27 cellular contexts compared by ENCODE assay signal in genomic region chr7:68280931-68281330, GRCh38.
"Had no signal": no experiment of that assay in that cellular context is flagged by ENCODE, and none has a peak within 500 bp of the region (broad histone marks: within the 10 kb centered on the region; RNA-seq: fewer than 3 reads in every experiment).

No MANE protein-coding gene starts in this region.

- H2AFZ ChIP-seq: parathyroid adenoma had no signal

- H3K9me3 ChIP-seq: ovary, right lobe of liver, suprapubic skin, testis, tibial artery, upper lobe of right lung, uterus had no signal

- H3K36me3 ChIP-seq: ovary, right lobe of liver, sigmoid colon, suprapubic skin, tibial artery, transverse colon, upper lobe of right lung, uterus had no signal

- ATAC-seq: naive thymus-derived CD8-positive, alpha-beta T cell; natural killer cell treated with Interleukin-12 subunit alpha and Interleukin-12 subunit beta and Interleukin-15 and Interleukin-18, amount 100 ng/mL, for 72 hours; psoas muscle; right cardiac atrium; stimulated activated memory B cell treated with anti-CD40 and anti-IgM and Interleukin-4, amounts not matched to agents 10 μg/mL and 1 μg/mL and 100 μg/mL, for 72 hours; stimulated activated naive CD8-positive, alpha-beta T cell treated with anti-CD3 and anti-CD28 coated beads, Interleukin-15, amount 100 ng/mL, for 72 hours; stimulated activated naive CD8-positive, alpha-beta T cell treated with anti-CD3 and anti-CD28 coated beads, Interleukin-15, Interleukin-2, amounts not matched to agents 100 U/mL and 50 U/mL, for 24 hours; upper lobe of right lung had no signal

- H3K79me2 ChIP-seq: parathyroid adenoma had no signal

- DNase-seq: naive thymus-derived CD8-positive, alpha-beta T cell; nephron progenitor cell; occipital lobe; ovary; posterior cingulate gyrus; psoas muscle; right cardiac atrium; right lobe of liver; sigmoid colon; small intestine; stimulated activated CD4-positive, alpha-beta T cell treated with anti-CD3 and anti-CD28 coated beads, Interleukin-1b, Interleukin-23, amount 100 ng/mL, for 48 hours; stimulated activated CD4-positive, alpha-beta T cell treated with anti-CD3 and anti-CD28 coated beads, Interleukin-4, amount 100 ng/mL, for 1 hour; stimulated activated CD4-positive, alpha-beta T cell treated with anti-CD3 and anti-CD28 coated beads, Interleukin-4, amount 100 ng/mL, for 4 hours; stimulated activated CD8-positive, alpha-beta memory T cell treated with anti-CD3 and anti-CD28 coated beads, Interleukin-4, amount 100 ng/mL, for 48 hours; stimulated activated naive CD4-positive, alpha-beta T cell; stimulated activated naive CD8-positive, alpha-beta T cell treated with anti-CD3 and anti-CD28 coated beads, Interleukin-15, amount 100 ng/mL, for 72 hours; stimulated activated naive CD8-positive, alpha-beta T cell treated with anti-CD3 and anti-CD28 coated beads, Interleukin-15, Interleukin-2, amounts not matched to agents 100 U/mL and 50 U/mL, for 24 hours; substantia nigra; testis; tibial artery; transverse colon; upper lobe of right lung; uterus had no signal

- FAIRE-seq: small intestine had no signal

- H3K9ac ChIP-seq: parathyroid adenoma had no signal

- H3K27me3 ChIP-seq: ovary, right lobe of liver, sigmoid colon, suprapubic skin, testis, tibial artery, transverse colon, upper lobe of right lung, uterus had no signal

- H3K27ac ChIP-seq: ovary, parathyroid adenoma, psoas muscle, right lobe of liver, sigmoid colon, suprapubic skin, testis, tibial artery, transverse colon, upper lobe of right lung, uterus had no signal

- H3K4me3 ChIP-seq: ovary, psoas muscle, right lobe of liver, sigmoid colon, suprapubic skin, testis, tibial artery, transverse colon, upper lobe of right lung, uterus had no signal

- H3K4me1 ChIP-seq: parathyroid adenoma, psoas muscle, right lobe of liver, sigmoid colon, suprapubic skin, testis, tibial artery, transverse colon, upper lobe of right lung, uterus had no signal
